8 cellular contexts compared by ENCODE assay signal in the genomic region with DNA sequence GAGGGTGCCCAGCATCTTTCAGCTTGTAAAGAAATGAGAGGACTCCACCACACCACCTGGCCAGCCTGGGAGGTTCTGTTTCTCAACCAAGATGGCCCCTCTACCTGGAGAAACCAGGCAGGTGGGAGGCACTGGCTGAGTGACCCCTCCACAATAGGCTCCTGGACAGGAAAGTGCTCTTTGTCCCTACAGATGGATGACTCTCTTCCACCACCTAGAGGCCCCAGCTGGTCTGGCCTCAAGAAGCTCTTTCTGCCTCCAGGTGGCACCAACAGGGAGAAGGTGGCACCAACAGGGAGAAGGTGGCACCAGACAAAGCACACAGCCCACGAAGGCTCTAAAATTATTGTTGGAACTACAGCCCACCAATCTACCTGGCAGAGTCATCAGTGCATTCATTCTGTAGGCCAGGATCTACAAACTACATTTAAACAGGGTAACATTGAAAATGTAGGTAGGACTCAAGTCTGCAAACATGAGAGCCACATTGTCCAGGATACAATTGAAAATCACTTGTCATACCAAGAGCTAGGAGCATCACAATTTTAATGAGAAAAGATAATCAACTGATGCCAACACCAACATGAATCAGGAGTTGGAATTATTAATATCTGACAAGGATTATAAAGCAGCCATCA. TPM values are rescaled to one million over a fixed set of nuclear protein-coding genes. Genes with fewer than 3 reads are reported as not detected.
DNase-seq lines count a peak whose midpoint lies in the region; ATAC-seq and TF ChIP-seq lines count a peak whose summit lies in the region.

No MANE protein-coding gene starts in this region.

- DNase-seq in DMS 273 (lab: John Stamatoyannopoulos, UW; ENCODE audit: unreplicated experiment) (peak; percentile 83), HT-29 (ENCODE audit: low spot score) (peak; percentile 69), SK-MEL-5 (ENCODE audit: low read depth, low spot score) (peak; percentile 59), cardiac fibroblast (ENCODE audit: low read depth in 2 of 2) (peak; percentile 58 to 61), omental fat pad (ENCODE audit: low spot score) (no peak), NCI-H1436 treated with DMSO at 0.1 percent for 48 hours (lab: John Stamatoyannopoulos, UW) (no peak), middle frontal gyrus (ENCODE audit: extremely low spot score, low spot score) (no peak)
- peak in 5 of 10 donors; percentile 29 to 80 (median 36) for DNase-seq in naive thymus-derived CD8-positive, alpha-beta T cell

- no peak overlapping the region for H3K4me3 ChIP-seq in cardiac fibroblast (replicated peaks in 1 of 2; ENCODE audit: low read depth in 2 of 2, low read length in 2 of 2)

- POLR2A ChIA-PET in naive thymus-derived CD8-positive, alpha-beta T cell (lab: Charles Lee): interaction anchor here (0.8 to 2.9 kb wide), 8 partner anchors 12 to 68 kb away, joined by 3 to 14 read pairs (median 6); a partner anchor contains a TSS

- ATAC-seq in naive thymus-derived CD8-positive, alpha-beta T cell: peak; percentile 61 to 87
- no peak for ATAC-seq in omental fat pad (ENCODE audit: low FRiP score)

- no peaks in the 10 kb centered on the region for H3K27me3 Mint-ChIP-seq in naive thymus-derived CD8-positive, alpha-beta T cell

- no peak overlapping the region for H3K27ac Mint-ChIP-seq in naive thymus-derived CD8-positive, alpha-beta T cell

- H3K4me1 Mint-ChIP-seq in naive thymus-derived CD8-positive, alpha-beta T cell: peaks cover 17 to 38% (median 26%) of the 10 kb centered on the region in 4 donors

- no peak overlapping the region for H3K4me3 Mint-ChIP-seq in naive thymus-derived CD8-positive, alpha-beta T cell

- TF ChIP-seq CTCF in cardiac fibroblast (IDR thresholded peaks at IDR 0.05; ENCODE audit: low read depth, low read length): peak; percentile 77
- no peak for TF ChIP-seq CTCF in omental fat pad (IDR thresholded peaks at IDR 0.05)

- in situ Hi-C loops in SK-MEL-5 (cut with HindIII; ENCODE audit: low pct_unique_long_range_greater_than_20kb, low sequenced_read_pairs): no loop called here

- H3K9me3 Mint-ChIP-seq in naive thymus-derived CD8-positive, alpha-beta T cell: peaks cover 0 to 15% (median 5%) of the 10 kb centered on the region in 9 donors

- peaks cover 0 to 9% (median 6%) of the 10 kb centered on the region in 3 donors for H3K36me3 Mint-ChIP-seq in naive thymus-derived CD8-positive, alpha-beta T cell

RNA-seq across cellular contexts. Expression of a gene that starts 14.4 kb away (rescaled TPM):
- total RNA-seq in HT-29 (2014; rRNA removed; shearing (Covaris generic)): 0.05 and 0.37 TPM in 2 replicates
- total RNA-seq in SK-MEL-5 (2014; rRNA removed; shearing (Covaris generic)): 0.34 TPM in 1 of 2 replicates, not detected in the other
- 0.10 and 0.19 TPM in 2 replicates for polyA plus RNA-seq in SK-MEL-5 (2015; cell fraction: cytosol; rRNA removed)
- not detected in 2 replicates for polyA plus RNA-seq in SK-MEL-5 (2015; cell fraction: nucleus; rRNA removed)
- 1 to 10 TPM; 2.2 to 2.9 TPM for total RNA-seq in naive thymus-derived CD8-positive, alpha-beta T cell
- polyA plus RNA-seq in naive thymus-derived CD8-positive, alpha-beta T cell: 1 to 10 TPM in 1 of 3 donors, under 1 TPM in 1, not detected in 1; 0.89 to 1.4 TPM
- 1 to 10 TPM in 3 of 4 donors, under 1 TPM in 1; 0.32 to 8.7 (median 5.9) TPM for total RNA-seq in omental fat pad

RNA-seq across cellular contexts. Expression of a gene that starts 15.1 kb away (rescaled TPM):
- 3.4 and 4.6 TPM in 2 replicates for total RNA-seq in HT-29 (2014; rRNA removed; shearing (Covaris generic))
- not detected in 2 replicates for total RNA-seq in SK-MEL-5 (2014; rRNA removed; shearing (Covaris generic))
- not detected in 2 replicates for polyA plus RNA-seq in SK-MEL-5 (2015; cell fraction: cytosol; rRNA removed)
- polyA plus RNA-seq in SK-MEL-5 (2015; cell fraction: nucleus; rRNA removed): not detected in 2 replicates
- total RNA-seq in naive thymus-derived CD8-positive, alpha-beta T cell: not detected
- polyA plus RNA-seq in naive thymus-derived CD8-positive, alpha-beta T cell: not detected
- total RNA-seq in omental fat pad: not detected

RNA-seq across cellular contexts. Expression of a gene that starts 22.2 kb away (rescaled TPM):
- not detected in 2 replicates for total RNA-seq in HT-29 (2014; rRNA removed; shearing (Covaris generic))
- total RNA-seq in SK-MEL-5 (2014; rRNA removed; shearing (Covaris generic)): not detected in 2 replicates
- polyA plus RNA-seq in SK-MEL-5 (2015; cell fraction: cytosol; rRNA removed): not detected in 2 replicates
- not detected in 2 replicates for polyA plus RNA-seq in SK-MEL-5 (2015; cell fraction: nucleus; rRNA removed)
- total RNA-seq in naive thymus-derived CD8-positive, alpha-beta T cell: 10 to 100 TPM; 91.6 to 99.6 TPM
- 10 to 100 TPM; 32.8 to 75.3 (median 53.9) TPM for polyA plus RNA-seq in naive thymus-derived CD8-positive, alpha-beta T cell
- under 1 TPM in 3 of 4 donors, not detected in 1; 0.31 to 0.96 (median 0.79) TPM for total RNA-seq in omental fat pad

RNA-seq across cellular contexts. Expression of a gene that starts 30.7 kb away (rescaled TPM):
- 1.5 and 3.2 TPM in 2 replicates for total RNA-seq in HT-29 (2014; rRNA removed; shearing (Covaris generic))
- not detected in 2 replicates for total RNA-seq in SK-MEL-5 (2014; rRNA removed; shearing (Covaris generic))
- polyA plus RNA-seq in SK-MEL-5 (2015; cell fraction: cytosol; rRNA removed): 0.51 TPM in 1 of 2 replicates, not detected in the other
- not detected in 2 replicates for polyA plus RNA-seq in SK-MEL-5 (2015; cell fraction: nucleus; rRNA removed)
- not detected for total RNA-seq in naive thymus-derived CD8-positive, alpha-beta T cell
- not detected for polyA plus RNA-seq in naive thymus-derived CD8-positive, alpha-beta T cell
- not detected for total RNA-seq in omental fat pad

Comparison
In these comparisons a context has a peak if more than half of its experiments do, and no peak if none do; other contexts are left out.
1. DNase-seq: peak in DMS 273 (single experiment), HT-29 (single experiment), SK-MEL-5 (single experiment) and cardiac fibroblast (2 of 2); none in omental fat pad (single experiment), NCI-H1436 treated with DMSO at 0.1 percent for 48 hours (single experiment) and middle frontal gyrus (single experiment).
2. RNA of a gene that starts 22.2 kb away (total RNA-seq): 91.6 to 99.6 TPM in naive thymus-derived CD8-positive, alpha-beta T cell; 0.31 to 0.96 TPM in omental fat pad, not detected in HT-29 and not detected in SK-MEL-5; every median in the first group is over 10 times any median in the second.